ENCODE assay signal across 32 cellular contexts in genomic region chr2:200496696-200497095, GRCh38.
"Had no signal": no experiment of that assay in that cellular context is flagged by ENCODE, and none has a peak within 500 bp of the region (broad histone marks: within the 10 kb centered on the region; RNA-seq: fewer than 3 reads in every experiment).

No MANE protein-coding gene starts in this region.

- H3K4me3 ChIP-seq: coronary artery, dorsolateral prefrontal cortex, esophagus squamous epithelium, gastroesophageal sphincter had no signal

- H3K9me3 Mint-ChIP-seq: activated CD8-positive, alpha-beta T cell treated with anti-CD3 and anti-CD28 coated beads for 36 hours; activated T-cell treated with anti-CD3 and anti-CD28 coated beads, Interleukin-2, amount 50 U/mL, for 4 hours; activated T-helper 17 cell treated with anti-CD3 and anti-CD28 coated beads, Interleukin-2, amount 50 U/mL, for 72 hours; central memory CD8-positive, alpha-beta T cell; dendritic cell treated with granulocyte-macrophage colony-stimulating factor and Interleukin-4, amounts not matched to agents 40 ng/mL and 50 ng/mL, for 4 days; endodermal cell; T-helper 2 cell treated with Interferon-gamma antibody and Interleukin-4, amounts not matched to agents 5 μg/mL and 100 μg/mL, for 36 hours had no signal

- H3K27me3 ChIP-seq: brain microvascular endothelial cell, dorsolateral prefrontal cortex, esophagus squamous epithelium, gastroesophageal sphincter had no signal

- DNase-seq: activated CD4-positive, alpha-beta T cell treated with anti-CD3 and anti-CD28 coated beads for 1 hour; activated CD4-positive, alpha-beta T cell treated with anti-CD3 and anti-CD28 coated beads for 4 hours; activated CD4-positive, alpha-beta T cell treated with anti-CD3 and anti-CD28 coated beads, Interleukin-2, amount 50 U/mL, for 4 hours; activated CD8-positive, alpha-beta memory T cell treated with anti-CD3 and anti-CD28 coated beads for 24 hours; activated CD8-positive, alpha-beta T cell treated with anti-CD3 and anti-CD28 coated beads for 36 hours; activated effector memory CD4-positive, alpha-beta T cell treated with Interleukin-2 at 50 U/mL for 16 hours; activated gamma-delta T cell treated with Interleukin-2 at 50 U/mL for 16 hours; activated naive CD4-positive, alpha-beta T cell treated with anti-CD3 and anti-CD28 coated beads, Interleukin-2, amount 50 U/mL, for 16 hours; activated naive CD4-positive, alpha-beta T cell treated with Interleukin-2 at 50 U/mL for 16 hours; activated T-cell treated with anti-CD3 and anti-CD28 coated beads, Interleukin-2, amount 50 U/mL, for 4 hours; amniotic stem cell; anterior cingulate cortex; brain microvascular endothelial cell; dorsolateral prefrontal cortex; effector memory CD4-positive, alpha-beta T cell; endodermal cell; esophagus squamous epithelium; foreskin melanocyte; T-helper 1 cell; T-helper 17 cell; T1000 had no signal

- H3K9me3 ChIP-seq: esophagus squamous epithelium, gastroesophageal sphincter had no signal

- H3K27ac Mint-ChIP-seq: activated CD8-positive, alpha-beta T cell treated with anti-CD3 and anti-CD28 coated beads for 36 hours; activated naive CD8-positive, alpha-beta T cell; activated T-helper 17 cell treated with anti-CD3 and anti-CD28 coated beads, Interleukin-2, amount 50 U/mL, for 72 hours; dendritic cell treated with granulocyte-macrophage colony-stimulating factor and Interleukin-4, amounts not matched to agents 40 ng/mL and 50 ng/mL, for 4 days; endodermal cell; T-helper 17 cell; T-helper 2 cell treated with Interferon-gamma antibody and Interleukin-4, amounts not matched to agents 5 μg/mL and 100 μg/mL, for 36 hours; WTC11 had no signal

- H3K4me1 Mint-ChIP-seq: activated T-helper 17 cell treated with anti-CD3 and anti-CD28 coated beads, Interleukin-2, amount 50 U/mL, for 72 hours; endodermal cell; WTC11 had no signal

- H3K27ac ChIP-seq: brain microvascular endothelial cell, coronary artery, dorsolateral prefrontal cortex, esophagus squamous epithelium, gastroesophageal sphincter, VCaP had no signal

- H3K36me3 ChIP-seq: brain microvascular endothelial cell had no signal

- FAIRE-seq: astrocyte, bronchial epithelial cell had no signal

- H3K4me3 Mint-ChIP-seq: activated CD8-positive, alpha-beta T cell treated with anti-CD3 and anti-CD28 coated beads for 36 hours; activated naive CD8-positive, alpha-beta T cell; activated T-cell treated with anti-CD3 and anti-CD28 coated beads, Interleukin-2, amount 50 U/mL, for 4 hours; activated T-helper 17 cell treated with anti-CD3 and anti-CD28 coated beads, Interleukin-2, amount 50 U/mL, for 72 hours; central memory CD8-positive, alpha-beta T cell; dendritic cell treated with granulocyte-macrophage colony-stimulating factor and Interleukin-4, amounts not matched to agents 40 ng/mL and 50 ng/mL, for 4 days; endodermal cell; T-helper 17 cell; T-helper 2 cell treated with Interferon-gamma antibody and Interleukin-4, amounts not matched to agents 5 μg/mL and 100 μg/mL, for 36 hours; WTC11 had no signal

- H3K27me3 Mint-ChIP-seq: activated CD8-positive, alpha-beta T cell treated with anti-CD3 and anti-CD28 coated beads for 36 hours; activated naive CD8-positive, alpha-beta T cell; activated T-helper 17 cell treated with anti-CD3 and anti-CD28 coated beads, Interleukin-2, amount 50 U/mL, for 72 hours; central memory CD8-positive, alpha-beta T cell; dendritic cell treated with granulocyte-macrophage colony-stimulating factor and Interleukin-4, amounts not matched to agents 40 ng/mL and 50 ng/mL, for 4 days; T-helper 17 cell had no signal

- H3K4me1 ChIP-seq: esophagus squamous epithelium, gastroesophageal sphincter had no signal

- ATAC-seq: activated CD8-positive, alpha-beta T cell treated with anti-CD3 and anti-CD28 coated beads for 36 hours; activated T-cell treated with anti-CD3 and anti-CD28 coated beads, Interleukin-2, amount 50 U/mL, for 4 hours; activated T-helper 17 cell treated with anti-CD3 and anti-CD28 coated beads, Interleukin-2, amount 50 U/mL, for 72 hours; gastroesophageal sphincter; T-helper 17 cell; WTC11 had no signal
